In genomic region chr11:124759268-124760204, GRCh38 we compare ENCODE assay signal across 11 cellular contexts. TPM values are rescaled to one million over a fixed set of nuclear protein-coding genes. Genes with fewer than 3 reads are reported as not detected.
DNase-seq lines count a peak whose midpoint lies in the region; ATAC-seq and TF ChIP-seq lines count a peak whose summit lies in the region.
"Had no signal": no experiment of that assay in that cellular context is flagged by ENCODE, and none has a peak within 500 bp of the region (broad histone marks: within the 10 kb centered on the region; RNA-seq: fewer than 3 reads in every experiment).

No MANE protein-coding gene starts in this region.

- in situ Hi-C loops in gastrocnemius medialis (cut with MboI; ENCODE audit: low sequenced_read_pairs in 4 of 4) (loop anchor here (5.0 to 10.0 kb wide), 4 partner anchors 75 to 95 kb away; partner anchors contain the start of genes SIAE (in 1 of the 4) and SPA17 (in 1 of the 4)), G401 (cut with HindIII; ENCODE audit: low sequenced_read_pairs) (no loop called here)

- H3K27me3 Mint-ChIP-seq in WTC11 (ENCODE audit: low read depth) = peaks cover 86% of the 10 kb centered on the region

- H3K27me3 ChIP-seq in right atrium auricular region (peaks cover 9 to 10% of the 10 kb centered on the region in 2 donors), gastrocnemius medialis (peaks cover 49 to 60% (median 58%) of the 10 kb centered on the region in 3 donors)

- peak overlapping the region; percentile 84 for H3K4me3 Mint-ChIP-seq in WTC11

- H3K4me1 ChIP-seq in right atrium auricular region = peaks cover 0 to 71% of the 10 kb centered on the region in 2 donors
- peaks cover 14 to 31% of the 10 kb centered on the region in 2 donors for H3K4me1 ChIP-seq in gastrocnemius medialis

- TF ChIP-seq POLR2A in gastrocnemius medialis (IDR thresholded peaks at IDR 0.05) = peak in 1 of 2 donors; percentile 22

- peak; percentile 40 for DNase-seq in WTC11 (ENCODE audit: low spot score)
- no peak for DNase-seq in right atrium auricular region (ENCODE audit: low spot score)
- DNase-seq in gastrocnemius medialis = no peak
- DNase-seq in DMS 273 (lab: John Stamatoyannopoulos, UW; ENCODE audit: unreplicated experiment) = no peak
- no peak for DNase-seq in G401 (ENCODE audit: low spot score)
- no peak for DNase-seq in NCI-H1417 treated with DMSO at 0.1 percent for 48 hours (lab: John Stamatoyannopoulos, UW)
- DNase-seq: activated effector memory CD4-positive, alpha-beta T cell treated with Interleukin-2 at 50 U/mL for 16 hours; NCI-H446 treated with DMSO at 0.1 percent for 48 hours had no signal

- H3K36me3 ChIP-seq in right atrium auricular region (no peaks in the 10 kb centered on the region), gastrocnemius medialis (no peaks in the 10 kb centered on the region)
- H3K36me3 ChIP-seq: prostate gland had no signal

- no peak overlapping the region for H3K27ac Mint-ChIP-seq in WTC11

- peak; percentile 0 for ATAC-seq in GM18868 (IDR thresholded peaks at IDR 0.05; ENCODE audit: unreplicated experiment)
- peak; percentile 3 for ATAC-seq in WTC11
- peak; percentile 53 to 57 for ATAC-seq in gastrocnemius medialis
- no peak for ATAC-seq in GM18873 (IDR thresholded peaks at IDR 0.05; ENCODE audit: low FRiP score, unreplicated experiment)

- intact Hi-C loops in gastrocnemius medialis (cut with DNase I; ENCODE audit: low total_unique reads) = loop anchor here (5.0 kb wide), 2 partner anchors 43 to 78 kb away; partner anchors contain the start of gene MSANTD2

- H3K9me3 ChIP-seq in right atrium auricular region = no peaks in the 10 kb centered on the region
- no peaks in the 10 kb centered on the region for H3K9me3 ChIP-seq in gastrocnemius medialis
- H3K9me3 ChIP-seq: prostate gland had no signal

- POLR2A ChIA-PET in WTC11 (lab: Charles Lee) = interaction anchor here (1.9 kb wide), 1 partner anchor 41 kb away, joined by 6 read pairs; the partner anchor contains the start of gene MSANTD2

- H3K4me3 ChIP-seq in right atrium auricular region = peak overlapping the region; percentile 55 to 65
- peak overlapping the region; percentile 47 to 67 (median 60) for H3K4me3 ChIP-seq in gastrocnemius medialis

- peaks cover 58% of the 10 kb centered on the region for H3K4me1 Mint-ChIP-seq in WTC11

- H3K27ac ChIP-seq in right atrium auricular region = peak overlapping the region; percentile 87 to 88
- peak overlapping the region; percentile 54 to 87 (median 82) for H3K27ac ChIP-seq in gastrocnemius medialis

- TF ChIP-seq CTCF in WTC11 (IDR thresholded peaks at IDR 0.05) (no peak), right atrium auricular region (IDR thresholded peaks at IDR 0.05) (no peak), gastrocnemius medialis (IDR thresholded peaks at IDR 0.05 in 4 of 5, conservative IDR thresholded peaks at IDR 0.05 in 1 of 5) (no peak)

- CTCF ChIA-PET in WTC11 (lab: Charles Lee) = interaction anchor here (0.7 to 5.6 kb wide), 17 partner anchors 12 to 127 kb away, joined by 3 to 70 read pairs (median 10); partner anchors contain the start of genes NRGN, ROBO3, SIAE and SPA17

- no peaks in the 10 kb centered on the region for H3K9me3 Mint-ChIP-seq in WTC11

- no peaks in the 10 kb centered on the region for H3K36me3 Mint-ChIP-seq in WTC11

TF ChIP-seq in WTC11, 78 proteins besides CTCF, POLR2A, EP300 and RAD21 (continues in another document):
- peak; percentile 69; the same call in 1 of the 2 replicates for TF ChIP-seq ATF3 (CRISPR knock-in tag; conservative IDR thresholded peaks at IDR 0.05)
- peak; percentile 81 for TF ChIP-seq ATF2 (CRISPR knock-in tag; IDR thresholded peaks at IDR 0.05; ENCODE audit: borderline replicate concordance, low read depth)
- TF ChIP-seq ATF6 (CRISPR knock-in tag; IDR thresholded peaks at IDR 0.05) = no peak
- TF ChIP-seq FOXP1 (CRISPR knock-in tag; IDR thresholded peaks at IDR 0.05; ENCODE audit: borderline replicate concordance) = peak; percentile 86; the same call in 1 of the 2 replicates
- TF ChIP-seq PRRX2 (CRISPR knock-in tag; IDR thresholded peaks at IDR 0.05) = no peak
- TF ChIP-seq NFE2L1 (CRISPR knock-in tag; IDR thresholded peaks at IDR 0.05) = peak; percentile 84
- TF ChIP-seq CBFB (CRISPR knock-in tag; IDR thresholded peaks at IDR 0.05; ENCODE audit: low read depth) = no peak
- 0 out of 2 replicates have a peak, but pooled peaks have one; percentile 37 for TF ChIP-seq PRDM15 (CRISPR knock-in tag; IDR thresholded peaks at IDR 0.05)
- no peak for TF ChIP-seq EMX1 (CRISPR knock-in tag; IDR thresholded peaks at IDR 0.05)
- peak; percentile 82 for TF ChIP-seq TEAD1 (CRISPR knock-in tag; IDR thresholded peaks at IDR 0.05)
- peak; percentile 91 for TF ChIP-seq CREB1 (CRISPR knock-in tag; IDR thresholded peaks at IDR 0.05)

RNA-seq across cellular contexts. Expression of gene ESAM, which starts 2.6 kb away (rescaled TPM):
- 0.44 to 0.64 TPM (median 0.48 TPM) in 3 replicates for total RNA-seq in WTC11 (2021)
- total RNA-seq in right atrium auricular region = 10 to 100 TPM; 60.6 to 64.6 TPM
- total RNA-seq in gastrocnemius medialis = 10 to 100 TPM; 20.0 to 30.1 (median 27.5) TPM
- total RNA-seq in G401 (2014; rRNA removed; shearing (Covaris generic)) = not detected in 2 replicates

RNA-seq across cellular contexts. Expression of gene VSIG2, which starts 7.5 kb away (rescaled TPM):
- total RNA-seq in WTC11 (2021) (0.46 to 0.79 TPM (median 0.71 TPM) in 3 replicates), right atrium auricular region (1 to 10 TPM; 1.1 to 6.3 TPM), gastrocnemius medialis (under 1 TPM in 2 of 4 donors, not detected in 2; 0.29 to 0.46 TPM)
- not detected in 2 replicates for total RNA-seq in G401 (2014; rRNA removed; shearing (Covaris generic))

RNA-seq across cellular contexts. Expression of gene NRGN, which starts 19.8 kb away (rescaled TPM):
- 1.9 to 2.9 TPM (median 2.5 TPM) in 3 replicates for total RNA-seq in WTC11 (2021)
- 1 to 10 TPM; 2.2 to 2.8 TPM for total RNA-seq in right atrium auricular region
- under 1 TPM in 2 of 4 donors, not detected in 2; 0.51 to 0.52 TPM for total RNA-seq in gastrocnemius medialis
- total RNA-seq in G401 (2014; rRNA removed; shearing (Covaris generic)) = 1.5 TPM in 1 of 2 replicates, not detected in the other

RNA-seq across cellular contexts. Expression of gene MSANTD2, which starts 40.7 kb away (rescaled TPM):
- total RNA-seq in WTC11 (2021) (16.5 to 17.5 TPM (median 16.8 TPM) in 3 replicates), right atrium auricular region (1 to 10 TPM; 2.9 to 6.5 TPM), gastrocnemius medialis (1 to 10 TPM; 3.3 to 5.1 (median 3.8) TPM)
- total RNA-seq in G401 (2014; rRNA removed; shearing (Covaris generic)) = 12.2 and 13.5 TPM in 2 replicates

Comparison
In these comparisons a context has a peak if more than half of its experiments do, and no peak if none do; other contexts are left out.
1. RNA of gene ESAM, which starts 2.6 kb away (total RNA-seq): 60.6 to 64.6 TPM in right atrium auricular region and 20.0 to 30.1 TPM in gastrocnemius medialis; 0.44 to 0.64 TPM in WTC11 and not detected in G401; every median in the first group is over 10 times any median in the second.